Comparison of ENCODE assay signal across 8 cellular contexts in genomic region chr19:33795370-33796163, GRCh38. TPM values are rescaled to one million over a fixed set of nuclear protein-coding genes. Genes with fewer than 3 reads are reported as not detected.
DNase-seq lines count a peak whose midpoint lies in the region; ATAC-seq and TF ChIP-seq lines count a peak whose summit lies in the region.

No MANE protein-coding gene starts in this region.

- no peak for TF ChIP-seq EP300 in Ishikawa (IDR thresholded peaks at IDR 0.05; ENCODE audit: borderline replicate concordance)

- H2BK5ac ChIP-seq in trophoblast cell (ENCODE audit: low read depth, low read length, poor library complexity), result peak overlapping the region; percentile 97

- DNase-seq in DMS153 (lab: John Stamatoyannopoulos, UW), result peak; percentile 37
- peak; percentile 48 for DNase-seq in amniotic stem cell (lab: John Stamatoyannopoulos, UW)
- DNase-seq in left cardiac atrium, result peak; percentile 90
- peak; percentile 51 to 75 for DNase-seq in trophoblast cell

- intact Hi-C loops in left cardiac atrium (cut with DNase I), result loop anchor here in 1 of 2 donors (5.0 kb wide), 1 partner anchor 112 kb away; no protein-coding TSS in a partner anchor

- no CpG with 5 or more reads among the region's 92 CpGs for WGBS in trophoblast cell (ENCODE audit: extremely low coverage, insufficient coverage, insufficient read length)

- H3K79me2 ChIP-seq in trophoblast cell (ENCODE audit: control insufficient read depth, insufficient read depth, low read length, poor library complexity), result peaks cover 15% of the 10 kb centered on the region

- peak overlapping the region; percentile 99 for H4K91ac ChIP-seq in trophoblast cell (ENCODE audit: low read depth, low read length)

- H2BK120ac ChIP-seq in trophoblast cell (ENCODE audit: insufficient read depth, low read length, poor library complexity), result peak overlapping the region; percentile 94

- peaks cover 0 to 5% of the 10 kb centered on the region in 2 experiments for H3K36me3 ChIP-seq in trophoblast cell (ENCODE audit: control insufficient read depth in 1 of 2, insufficient read depth in 2 of 2, low read length in 2 of 2)

- peak overlapping the region; percentile 82 for H3K4me3 ChIP-seq in trophoblast cell (ENCODE audit: low read depth, low read length)

- peak overlapping the region; percentile 57 for H3K9ac ChIP-seq in trophoblast cell (ENCODE audit: low read length)

- peaks cover 12 to 19% of the 10 kb centered on the region in 2 experiments for H3K4me1 ChIP-seq in trophoblast cell (ENCODE audit: control insufficient read depth in 1 of 2, insufficient read depth in 2 of 2, low read length in 2 of 2)

- peak overlapping the region; percentile 78 for H3K4me2 ChIP-seq in trophoblast cell (ENCODE audit: low read length)

- H3K4ac ChIP-seq in trophoblast cell (ENCODE audit: low read depth, low read length), result peak overlapping the region; percentile 20

- peak; percentile 70 for TF ChIP-seq POLR2A in Raji (IDR thresholded peaks at IDR 0.05; ENCODE audit: insufficient read depth, low read depth, low read length)

- peak overlapping the region; percentile 99 for H3K27ac ChIP-seq in trophoblast cell (ENCODE audit: low read depth, low read length)

- H3K23ac ChIP-seq in trophoblast cell (ENCODE audit: low read length), result no peak overlapping the region

- peak overlapping the region; percentile 92 for H3K18ac ChIP-seq in trophoblast cell (ENCODE audit: low read length)

- no peak overlapping the region for H2AK5ac ChIP-seq in trophoblast cell (ENCODE audit: low read length)

- H4K8ac ChIP-seq in trophoblast cell (ENCODE audit: low read depth, low read length), result peak overlapping the region; percentile 94

- no peaks in the 10 kb centered on the region for H3K27me3 ChIP-seq in trophoblast cell (ENCODE audit: insufficient read depth, low read length)

- ATAC-seq in left cardiac atrium (peak; percentile 75 to 85), GM19328 (IDR thresholded peaks at IDR 0.05; ENCODE audit: unreplicated experiment) (no peak), HG02973 (IDR thresholded peaks at IDR 0.05; ENCODE audit: unreplicated experiment) (no peak)

- H3K9me3 ChIP-seq in trophoblast cell (ENCODE audit: insufficient read depth, low read depth, low read length), result no peaks in the 10 kb centered on the region

- H2AFZ ChIP-seq in trophoblast cell (ENCODE audit: insufficient read depth, low read length, poor library complexity), result peak overlapping the region; percentile 86

- H3K79me1 ChIP-seq in trophoblast cell (ENCODE audit: low read length), result peaks cover 22% of the 10 kb centered on the region

- no peak overlapping the region for H2BK12ac ChIP-seq in trophoblast cell (ENCODE audit: low read length)

- no peak for TF ChIP-seq RAD21 in Ishikawa (IDR thresholded peaks at IDR 0.05; ENCODE audit: low read depth)

- H4K12ac ChIP-seq in trophoblast cell (ENCODE audit: low read depth, low read length), result peak overlapping the region; percentile 74

- H3K14ac ChIP-seq in trophoblast cell (ENCODE audit: low read length), result peak overlapping the region; percentile 91

TF ChIP-seq in Ishikawa, 13 proteins besides CTCF, POLR2A, EP300 and RAD21:
- no peak for TF ChIP-seq CREB1 (IDR thresholded peaks at IDR 0.05; ENCODE audit: low read depth)
- TF ChIP-seq MAX (IDR thresholded peaks at IDR 0.05), result no peak; the same call in 1 of the 2 replicates
- TF ChIP-seq ZBTB7A (IDR thresholded peaks at IDR 0.05; ENCODE audit: low read depth), result peak; percentile 74
- TF ChIP-seq YY1 (IDR thresholded peaks at IDR 0.05; ENCODE audit: low read depth), result peak; percentile 28; the same call in 1 of the 2 replicates
- TF ChIP-seq USF1 (IDR thresholded peaks at IDR 0.05), result no peak
TF ChIP-seq in Ishikawa: peak in this region for 2.

RNA-seq across cellular contexts. Expression of gene KCTD15, which starts 1.1 kb away (rescaled TPM):
- 10 to 100 TPM; 10.1 to 15.9 TPM for total RNA-seq in left cardiac atrium
- polyA plus RNA-seq in trophoblast cell (2013), result 13.5 and 14.1 TPM in 2 replicates

Comparison
In these comparisons a context has a peak if more than half of its experiments do, and no peak if none do; other contexts are left out.
1. DNase-seq: peak in every context shown above with its lines; median percentile 90 in left cardiac atrium; 63 in trophoblast cell; 48 in amniotic stem cell; 37 in DMS153.
2. ATAC-seq: peak in left cardiac atrium (2 of 2); none in GM19328 (single experiment) and HG02973 (single experiment).